ENCODE assay signal across 29 cellular contexts in genomic region chr6:124110514-124110913, GRCh38.
"Had no signal": no experiment of that assay in that cellular context is flagged by ENCODE, and none has a peak within 500 bp of the region (broad histone marks: within the 10 kb centered on the region; RNA-seq: fewer than 3 reads in every experiment).

No MANE protein-coding gene starts in this region.

- H3K36me3 ChIP-seq: stomach, suprapubic skin, thoracic aorta, thyroid gland, tibial artery, tibial nerve, transverse colon, upper lobe of left lung, upper lobe of right lung, uterus, vagina had no signal

- H3K36me3 Mint-ChIP-seq: stimulated activated effector memory CD8-positive, alpha-beta T cell treated with anti-CD3 and anti-CD28 coated beads, Interleukin-12 subunit alpha, Interleukin-12 subunit beta, amount 100 ng/mL, for 72 hours; stimulated activated memory B cell treated with anti-CD40 and anti-IgM and Interleukin-4, amounts not matched to agents 10 μg/mL and 1 μg/mL and 100 μg/mL, for 72 hours; stimulated activated naive B cell treated with anti-CD40 and anti-IgM and Interleukin-4, amounts not matched to agents 10 μg/mL and 1 μg/mL and 100 μg/mL, for 72 hours; type B pancreatic cell had no signal

- H3K4me3 ChIP-seq: stomach, suprapubic skin, testis, thoracic aorta, thyroid gland, tibial artery, tibial nerve, transverse colon, upper lobe of left lung, upper lobe of right lung, uterus, vagina had no signal

- H3K27ac Mint-ChIP-seq: stimulated activated effector memory CD8-positive, alpha-beta T cell treated with anti-CD3 and anti-CD28 coated beads, Interleukin-12 subunit alpha, Interleukin-12 subunit beta, amount 100 ng/mL, for 72 hours; stimulated activated memory B cell treated with anti-CD40 and anti-IgM and Interleukin-4, amounts not matched to agents 10 μg/mL and 1 μg/mL and 100 μg/mL, for 72 hours; stimulated activated naive B cell treated with anti-CD40 and anti-IgM and Interleukin-4, amounts not matched to agents 10 μg/mL and 1 μg/mL and 100 μg/mL, for 72 hours; stimulated activated naive CD8-positive, alpha-beta T cell treated with anti-CD3 and anti-CD28 coated beads, Interleukin-15, amount 100 ng/mL, for 72 hours; stimulated activated naive CD8-positive, alpha-beta T cell treated with anti-CD3 and anti-CD28 coated beads, Interleukin-15, Interleukin-2, amounts not matched to agents 100 ng/mL and 50 ng/mL, for 24 hours; type B pancreatic cell had no signal

- H3K4me1 Mint-ChIP-seq: stimulated activated effector memory CD8-positive, alpha-beta T cell treated with anti-CD3 and anti-CD28 coated beads, Interleukin-12 subunit alpha, Interleukin-12 subunit beta, amount 100 ng/mL, for 72 hours; stimulated activated memory B cell treated with anti-CD40 and anti-IgM and Interleukin-4, amounts not matched to agents 10 μg/mL and 1 μg/mL and 100 μg/mL, for 72 hours; stimulated activated naive B cell treated with anti-CD40 and anti-IgM and Interleukin-4, amounts not matched to agents 10 μg/mL and 1 μg/mL and 100 μg/mL, for 72 hours; stimulated activated naive CD8-positive, alpha-beta T cell treated with anti-CD3 and anti-CD28 coated beads, Interleukin-15, amount 100 ng/mL, for 72 hours had no signal

- ATAC-seq: stimulated activated effector memory CD8-positive, alpha-beta T cell treated with anti-CD3 and anti-CD28 coated beads, Interleukin-12 subunit alpha, Interleukin-12 subunit beta, amount 100 ng/mL, for 72 hours; stimulated activated memory B cell treated with anti-CD40 and anti-IgM and Interleukin-4, amounts not matched to agents 10 μg/mL and 1 μg/mL and 100 μg/mL, for 72 hours; stimulated activated naive B cell treated with anti-CD40 and anti-IgM and Interleukin-4, amounts not matched to agents 10 μg/mL and 1 μg/mL and 100 μg/mL, for 72 hours; stimulated activated naive CD8-positive, alpha-beta T cell treated with anti-CD3 and anti-CD28 coated beads, Interleukin-15, amount 100 ng/mL, for 72 hours; stimulated activated naive CD8-positive, alpha-beta T cell treated with anti-CD3 and anti-CD28 coated beads, Interleukin-15, Interleukin-2, amounts not matched to agents 100 U/mL and 50 U/mL, for 24 hours; upper lobe of right lung had no signal

- FAIRE-seq: urothelium cell line had no signal

- H3K27ac ChIP-seq: stomach, suprapubic skin, testis, thoracic aorta, thyroid gland, tibial artery, tibial nerve, transverse colon, upper lobe of left lung, upper lobe of right lung, uterus, vagina had no signal

- H3K27me3 Mint-ChIP-seq: stimulated activated memory B cell treated with anti-CD40 and anti-IgM and Interleukin-4, amounts not matched to agents 10 μg/mL and 1 μg/mL and 100 μg/mL, for 72 hours; stimulated activated naive B cell treated with anti-CD40 and anti-IgM and Interleukin-4, amounts not matched to agents 10 μg/mL and 1 μg/mL and 100 μg/mL, for 72 hours; stimulated activated naive CD8-positive, alpha-beta T cell treated with anti-CD3 and anti-CD28 coated beads, Interleukin-15, amount 100 ng/mL, for 72 hours; stimulated activated naive CD8-positive, alpha-beta T cell treated with anti-CD3 and anti-CD28 coated beads, Interleukin-15, Interleukin-2, amounts not matched to agents 100 ng/mL and 50 ng/mL, for 24 hours; type B pancreatic cell had no signal

- H3K27me3 ChIP-seq: stomach, suprapubic skin, testis, thyroid gland, tibial artery, tibial nerve, transverse colon, upper lobe of left lung, upper lobe of right lung, uterus, vagina had no signal

- H3K9me3 ChIP-seq: stomach, suprapubic skin, testis, thoracic aorta, thyroid gland, tibial artery, tibial nerve, upper lobe of left lung, upper lobe of right lung, uterus, vagina had no signal

- H3K4me1 ChIP-seq: stomach, suprapubic skin, testis, thyroid gland, tibial artery, tibial nerve, transverse colon, upper lobe of left lung, upper lobe of right lung, uterus, vagina had no signal

- H3K9me3 Mint-ChIP-seq: type B pancreatic cell had no signal

- DNase-seq: stimulated activated CD4-positive, alpha-beta T cell treated with anti-CD3 and anti-CD28 coated beads, Interleukin-2, amount 100 ng/mL, for 48 hours; stimulated activated CD4-positive, alpha-beta T cell treated with anti-CD3 and anti-CD28 coated beads, Interleukin-4, amount 100 ng/mL, for 1 hour; stimulated activated CD4-positive, alpha-beta T cell treated with anti-CD3 and anti-CD28 coated beads, Interleukin-4, amount 100 ng/mL, for 24 hours; stimulated activated CD4-positive, alpha-beta T cell treated with anti-CD3 and anti-CD28 coated beads, Interleukin-4, amount 100 ng/mL, for 4 hours; stimulated activated CD8-positive, alpha-beta memory T cell treated with anti-CD3 and anti-CD28 coated beads, Interleukin-4, amount 100 ng/mL, for 48 hours; stimulated activated naive B cell treated with anti-CD40 and anti-IgM and Interleukin-4, amounts not matched to agents 10 μg/mL and 1 μg/mL and 100 μg/mL, for 72 hours; stimulated activated naive CD4-positive, alpha-beta T cell; stimulated activated naive CD4-positive, alpha-beta T cell treated with Interleukin-2 at 50 U/mL for 16 hours; stimulated activated naive CD8-positive, alpha-beta T cell treated with anti-CD3 and anti-CD28 coated beads, Interleukin-15, amount 100 ng/mL, for 72 hours; stimulated activated naive CD8-positive, alpha-beta T cell treated with anti-CD3 and anti-CD28 coated beads, Interleukin-15, Interleukin-2, amounts not matched to agents 100 U/mL and 50 U/mL, for 24 hours; stomach; substantia nigra; testis; thyroid gland; tibial artery; transverse colon; trophoblast cell; upper lobe of left lung; upper lobe of right lung; uterus had no signal

- H3K4me3 Mint-ChIP-seq: stimulated activated effector memory CD8-positive, alpha-beta T cell treated with anti-CD3 and anti-CD28 coated beads, Interleukin-12 subunit alpha, Interleukin-12 subunit beta, amount 100 ng/mL, for 72 hours; stimulated activated memory B cell treated with anti-CD40 and anti-IgM and Interleukin-4, amounts not matched to agents 10 μg/mL and 1 μg/mL and 100 μg/mL, for 72 hours; stimulated activated naive B cell treated with anti-CD40 and anti-IgM and Interleukin-4, amounts not matched to agents 10 μg/mL and 1 μg/mL and 100 μg/mL, for 72 hours; stimulated activated naive CD8-positive, alpha-beta T cell treated with anti-CD3 and anti-CD28 coated beads, Interleukin-15, amount 100 ng/mL, for 72 hours; stimulated activated naive CD8-positive, alpha-beta T cell treated with anti-CD3 and anti-CD28 coated beads, Interleukin-15, Interleukin-2, amounts not matched to agents 100 ng/mL and 50 ng/mL, for 24 hours; type B pancreatic cell had no signal
